In the genomic region with DNA sequence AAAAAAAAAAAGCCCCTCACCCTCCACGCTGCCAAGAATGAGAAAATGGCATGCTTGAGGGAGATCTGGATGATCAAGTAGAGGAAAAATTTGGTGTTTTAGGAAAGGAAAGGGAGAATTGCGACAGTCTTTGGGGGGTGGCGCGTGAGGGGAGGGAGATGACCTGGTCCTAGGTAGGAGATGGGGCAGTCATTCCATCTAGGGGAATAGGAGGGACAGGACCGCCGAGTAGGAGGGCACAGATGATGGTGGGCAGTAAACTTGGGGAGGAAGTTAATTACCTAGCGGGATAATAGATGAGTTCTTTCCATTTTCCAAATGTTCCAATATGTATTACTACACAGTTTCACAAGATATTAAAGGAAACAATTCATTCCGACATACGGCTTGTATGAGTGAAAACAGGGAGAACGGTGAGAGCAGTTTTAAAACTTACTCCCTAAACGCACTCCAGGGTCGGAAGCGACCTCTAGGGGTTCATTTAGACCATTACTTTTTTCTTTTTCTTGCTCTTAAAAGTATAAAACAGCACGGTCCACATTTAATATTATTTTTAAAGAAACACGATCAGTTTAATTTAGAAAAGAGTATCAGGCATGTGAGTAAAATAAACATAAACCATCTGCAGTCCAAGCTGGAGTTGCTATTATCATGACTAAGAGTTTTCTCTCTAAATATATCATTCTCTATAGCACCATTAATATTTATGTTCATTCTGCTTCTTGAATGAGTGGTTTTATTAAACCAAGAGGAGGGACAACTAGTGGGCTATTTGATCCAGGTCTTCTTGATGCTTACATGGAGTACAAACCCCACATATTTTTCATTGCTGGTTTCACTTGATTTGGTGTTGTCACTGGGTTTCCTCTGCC, we compare ENCODE assay signal across 9 cellular contexts. TPM values are rescaled to one million over a fixed set of nuclear protein-coding genes. Genes with fewer than 3 reads are reported as not detected.
DNase-seq lines count a peak whose midpoint lies in the region; ATAC-seq and TF ChIP-seq lines count a peak whose summit lies in the region.
"Had no signal": no experiment of that assay in that cellular context is flagged by ENCODE, and none has a peak within 500 bp of the region (broad histone marks: within the 10 kb centered on the region; RNA-seq: fewer than 3 reads in every experiment).

No MANE protein-coding gene starts in this region.

- no peaks in the 10 kb centered on the region for H3K36me3 ChIP-seq in endocrine pancreas (ENCODE audit: control insufficient read depth, insufficient read depth, low read length)

- intact Hi-C loops in natural killer cell (cut with micrococcal nuclease), result loop anchor here (1.0 to 10.0 kb wide), 4 partner anchors 160 to 1091 kb away; no protein-coding TSS in a partner anchor

- no peaks in the 10 kb centered on the region for H3K36me3 Mint-ChIP-seq in natural killer cell

- peaks cover 20 to 30% of the 10 kb centered on the region in 2 donors for H3K27me3 Mint-ChIP-seq in natural killer cell (ENCODE audit: low read depth in 2 of 2)

- H3K9me3 Mint-ChIP-seq in natural killer cell, result no peaks in the 10 kb centered on the region
- H3K9me3 Mint-ChIP-seq: dendritic cell treated with granulocyte-macrophage colony-stimulating factor and Interleukin-4, amounts not matched to agents 40 ng/mL and 50 ng/mL, for 4 days had no signal

- H3K4me3 Mint-ChIP-seq in natural killer cell, result peak overlapping the region; percentile 18
- H3K4me3 Mint-ChIP-seq: dendritic cell treated with granulocyte-macrophage colony-stimulating factor and Interleukin-4, amounts not matched to agents 40 ng/mL and 50 ng/mL, for 4 days had no signal

- no peaks in the 10 kb centered on the region for H3K27me3 ChIP-seq in endocrine pancreas (ENCODE audit: control insufficient read depth, insufficient read depth, low read length)

- H3K9ac ChIP-seq in endocrine pancreas (ENCODE audit: control insufficient read depth, insufficient read depth, low read length), result peak overlapping the region; percentile 38

- H3K4me1 ChIP-seq in endocrine pancreas (ENCODE audit: control insufficient read depth, insufficient read depth, low read length), result peaks cover 6% of the 10 kb centered on the region

- DNase-seq in activated CD8-positive, alpha-beta memory T cell treated with anti-CD3 and anti-CD28 coated beads, Interleukin-2, amount 50 U/mL, for 4 hours, result peak; percentile 22
- DNase-seq in activated CD8-positive, alpha-beta memory T cell treated with anti-CD3 and anti-CD28 coated beads, Interleukin-2, amount 50 U/mL, for 48 hours, result no peak
- DNase-seq in Kasumi-1 (lab: John Stamatoyannopoulos, UW) (peak; percentile 75 to 86), SW 1271 (lab: John Stamatoyannopoulos, UW) (peak; percentile 34 to 55), natural killer cell (no peak)

- no peak for ATAC-seq in natural killer cell
- ATAC-seq in HG03159 (IDR thresholded peaks at IDR 0.05; ENCODE audit: unreplicated experiment), result no peak
- ATAC-seq in GM21360 (IDR thresholded peaks at IDR 0.05; ENCODE audit: unreplicated experiment), result no peak

- no peak overlapping the region for H3K27ac Mint-ChIP-seq in natural killer cell
- H3K27ac Mint-ChIP-seq: dendritic cell treated with granulocyte-macrophage colony-stimulating factor and Interleukin-4, amounts not matched to agents 40 ng/mL and 50 ng/mL, for 4 days had no signal

- H3K9me3 ChIP-seq in endocrine pancreas (ENCODE audit: control insufficient read depth, low read length), result no peaks in the 10 kb centered on the region

- peak overlapping the region; percentile 54 for H3K4me3 ChIP-seq in endocrine pancreas (ENCODE audit: control insufficient read depth, insufficient read depth, low read length)

- peaks cover 24 to 29% of the 10 kb centered on the region in 2 donors for H3K4me1 Mint-ChIP-seq in natural killer cell

- TF ChIP-seq CTCF in natural killer cell (IDR thresholded peaks at IDR 0.05), result peak; percentile 75

RNA-seq across cellular contexts. Expression of gene FNTB, which starts 3.0 kb away (rescaled TPM):
- 1 to 10 TPM; 4.0 to 8.7 (median 8.4) TPM for total RNA-seq in natural killer cell

RNA-seq across cellular contexts. Expression of gene RAB15, which starts 11.5 kb away (rescaled TPM):
- total RNA-seq in natural killer cell, result 1 to 10 TPM in 2 of 3 donors, under 1 TPM in 1; 0.82 to 3.2 (median 1.7) TPM

RNA-seq across cellular contexts. Expression of gene GPX2, which starts 41.1 kb away (rescaled TPM):
- total RNA-seq in natural killer cell, result not detected

Comparison
In these comparisons a context has a peak if more than half of its experiments do, and no peak if none do; other contexts are left out.
1. DNase-seq: peak in activated CD8-positive, alpha-beta memory T cell treated with anti-CD3 and anti-CD28 coated beads, Interleukin-2, amount 50 U/mL, for 4 hours (single experiment), Kasumi-1 (2 of 2) and SW 1271 (2 of 2); none in activated CD8-positive, alpha-beta memory T cell treated with anti-CD3 and anti-CD28 coated beads, Interleukin-2, amount 50 U/mL, for 48 hours (single experiment) and natural killer cell (single experiment).